7 cellular contexts compared by ENCODE assay signal in genomic region chr19:52096416-52096815, GRCh38. TPM values are rescaled to one million over a fixed set of nuclear protein-coding genes. Genes with fewer than 3 reads are reported as not detected.
DNase-seq lines count a peak whose midpoint lies in the region; ATAC-seq, FAIRE-seq and TF ChIP-seq lines count a peak whose summit lies in the region.
"Not testable (repeated sequence)": the region's sequence is repeated elsewhere in the genome, so short reads cannot be mapped to it uniquely, and the experiment has no call there.

No MANE protein-coding gene starts in this region.

- H3K9me3 Mint-ChIP-seq in CD8-positive, alpha-beta memory T cell, result peaks cover 22 to 60% (median 44%) of the 10 kb centered on the region in 5 donors
- H3K9me3 Mint-ChIP-seq in T-cell, result peaks cover 17 to 49% (median 18%) of the 10 kb centered on the region in 3 donors
- H3K9me3 Mint-ChIP-seq in activated T-cell treated with anti-CD3 and anti-CD28 coated beads, Interleukin-2, amount 50 U/mL, for 72 hours, result peaks cover 14 to 27% of the 10 kb centered on the region in 2 donors
- not testable (repeated sequence) for H3K9me3 Mint-ChIP-seq in glutamatergic neuron (ENCODE audit: unreplicated experiment)
- H3K9me3 Mint-ChIP-seq in naive thymus-derived CD8-positive, alpha-beta T cell, result peaks cover 2 to 98% (median 38%) of the 10 kb centered on the region in 9 donors

- TF ChIP-seq CTCF in bronchial epithelial cell (IDR thresholded peaks at IDR 0.05; ENCODE audit: insufficient read depth, low read length, severe bottlenecking); glutamatergic neuron (IDR thresholded peaks at IDR 0.05; ENCODE audit: partially characterized antibody, unreplicated experiment); psoas muscle (IDR thresholded peaks at IDR 0.05): not testable (repeated sequence)

- not testable (repeated sequence) for H3K9me3 ChIP-seq in CD8-positive, alpha-beta memory T cell (ENCODE audit: low read length)
- H3K9me3 ChIP-seq in psoas muscle, result peaks cover 38% of the 10 kb centered on the region

- POLR2A ChIA-PET in CD8-positive, alpha-beta memory T cell (lab: Charles Lee); T-cell (lab: Charles Lee); naive thymus-derived CD8-positive, alpha-beta T cell (lab: Charles Lee): not testable (repeated sequence)

- peaks cover 15 to 61% (median 41%) of the 10 kb centered on the region in 3 donors for H3K36me3 Mint-ChIP-seq in CD8-positive, alpha-beta memory T cell
- peaks cover 49% of the 10 kb centered on the region for H3K36me3 Mint-ChIP-seq in T-cell
- H3K36me3 Mint-ChIP-seq in activated T-cell treated with anti-CD3 and anti-CD28 coated beads, Interleukin-2, amount 50 U/mL, for 72 hours (ENCODE audit: insufficient read depth in 2 of 2), result peaks cover 42 to 64% of the 10 kb centered on the region in 2 donors
- H3K36me3 Mint-ChIP-seq in glutamatergic neuron (ENCODE audit: unreplicated experiment), result peaks cover 10% of the 10 kb centered on the region
- peaks cover 34 to 55% (median 50%) of the 10 kb centered on the region in 3 donors for H3K36me3 Mint-ChIP-seq in naive thymus-derived CD8-positive, alpha-beta T cell

- FAIRE-seq in bronchial epithelial cell (lab: Jason Lieb, UNC), result not testable (repeated sequence)

- not testable (repeated sequence) for ATAC-seq in T-cell (replicated peaks in 1 of 4); activated T-cell treated with anti-CD3 and anti-CD28 coated beads, Interleukin-2, amount 50 U/mL, for 72 hours (replicated peaks in 1 of 2); naive thymus-derived CD8-positive, alpha-beta T cell; psoas muscle

- H3K4me3 Mint-ChIP-seq in CD8-positive, alpha-beta memory T cell, result peak overlapping the region; percentile 32 to 99 (median 98)
- H3K4me3 Mint-ChIP-seq in T-cell (peak overlapping the region; percentile 94 to 100 (median 97)), glutamatergic neuron (ENCODE audit: unreplicated experiment) (peak overlapping the region; percentile 98)
- H3K4me3 Mint-ChIP-seq in activated T-cell treated with anti-CD3 and anti-CD28 coated beads, Interleukin-2, amount 50 U/mL, for 72 hours, result peak overlapping the region; percentile 87 to 97
- peak overlapping the region in 9 of 10 donors; percentile 93 to 99 (median 98) for H3K4me3 Mint-ChIP-seq in naive thymus-derived CD8-positive, alpha-beta T cell

- WGBS in psoas muscle, 3 donors, result 87 to 99% (median 89%) methylated on average over 3 of the region's 3 CpGs

- H3K27me3 ChIP-seq in CD8-positive, alpha-beta memory T cell (ENCODE audit: insufficient read depth, low read length, poor library complexity, severe bottlenecking); bronchial epithelial cell (ENCODE audit: control insufficient read depth, insufficient read depth, low read length); psoas muscle (ENCODE audit: insufficient read depth in 3 of 3, low read length in 2 of 3): not testable (repeated sequence)

- not testable (repeated sequence) for DNase-seq in CD8-positive, alpha-beta memory T cell; T-cell; activated T-cell treated with anti-CD3 and anti-CD28 coated beads, Interleukin-2, amount 50 U/mL, for 72 hours; glutamatergic neuron; naive thymus-derived CD8-positive, alpha-beta T cell; psoas muscle
- peak; percentile 66 for DNase-seq in bronchial epithelial cell (ENCODE audit: low read depth)

- CTCF ChIA-PET in CD8-positive, alpha-beta memory T cell (lab: Charles Lee); T-cell (lab: Charles Lee): not testable (repeated sequence)

- intact Hi-C loops in psoas muscle (cut with DNase I), result loop anchor here in 1 of 2 donors (5.0 kb wide), 1 partner anchor 44 kb away; no protein-coding TSS in a partner anchor

- peak overlapping the region; percentile 94 for H3K4me3 ChIP-seq in CD8-positive, alpha-beta memory T cell (ENCODE audit: low read length)
- H3K4me3 ChIP-seq in bronchial epithelial cell (ENCODE audit: low read depth, low read length), result not testable (repeated sequence)
- H3K4me3 ChIP-seq in psoas muscle, result peak overlapping the region; percentile 98

- H3K27me3 Mint-ChIP-seq in CD8-positive, alpha-beta memory T cell; T-cell; activated T-cell treated with anti-CD3 and anti-CD28 coated beads, Interleukin-2, amount 50 U/mL, for 72 hours (ENCODE audit: low read depth); naive thymus-derived CD8-positive, alpha-beta T cell: not testable (repeated sequence)
- peaks cover 11% of the 10 kb centered on the region for H3K27me3 Mint-ChIP-seq in glutamatergic neuron (ENCODE audit: unreplicated experiment)

- peaks cover 39 to 49% (median 45%) of the 10 kb centered on the region in 3 donors for H3K4me1 Mint-ChIP-seq in CD8-positive, alpha-beta memory T cell
- peaks cover 23 to 40% (median 35%) of the 10 kb centered on the region in 3 donors for H3K4me1 Mint-ChIP-seq in T-cell
- peaks cover 17% of the 10 kb centered on the region for H3K4me1 Mint-ChIP-seq in activated T-cell treated with anti-CD3 and anti-CD28 coated beads, Interleukin-2, amount 50 U/mL, for 72 hours (ENCODE audit: low read depth)
- not testable (repeated sequence) for H3K4me1 Mint-ChIP-seq in glutamatergic neuron (ENCODE audit: low read depth, unreplicated experiment)
- peaks cover 20 to 33% (median 31%) of the 10 kb centered on the region in 4 donors for H3K4me1 Mint-ChIP-seq in naive thymus-derived CD8-positive, alpha-beta T cell

- peak overlapping the region in 1 of 8 donors; percentile 69 for H3K27ac Mint-ChIP-seq in CD8-positive, alpha-beta memory T cell
- H3K27ac Mint-ChIP-seq in T-cell; activated T-cell treated with anti-CD3 and anti-CD28 coated beads, Interleukin-2, amount 50 U/mL, for 72 hours; glutamatergic neuron (ENCODE audit: unreplicated experiment): not testable (repeated sequence)
- H3K27ac Mint-ChIP-seq in naive thymus-derived CD8-positive, alpha-beta T cell, result peak overlapping the region in 2 of 10 donors; percentile 67 to 97

- peaks cover 14% of the 10 kb centered on the region for H3K4me1 ChIP-seq in CD8-positive, alpha-beta memory T cell (ENCODE audit: insufficient read depth, low read length)
- not testable (repeated sequence) for H3K4me1 ChIP-seq in psoas muscle

- not testable (repeated sequence) for H3K27ac ChIP-seq in CD8-positive, alpha-beta memory T cell (ENCODE audit: low read depth, low read length); psoas muscle

- H3K36me3 ChIP-seq in CD8-positive, alpha-beta memory T cell (ENCODE audit: insufficient read depth, low read length); bronchial epithelial cell (ENCODE audit: control insufficient read depth, insufficient read depth, low read length): not testable (repeated sequence)
- H3K36me3 ChIP-seq in psoas muscle (ENCODE audit: insufficient read depth in 1 of 2, low read depth in 1 of 2), result peaks cover 0 to 20% of the 10 kb centered on the region in 2 donors

RNA-seq across cellular contexts. Expression of gene ZNF841, which starts 0.9 kb away (rescaled TPM):
- 10 to 100 TPM; 14.5 to 15.2 TPM for total RNA-seq in CD8-positive, alpha-beta memory T cell
- 5.7 TPM for polyA plus RNA-seq in CD8-positive, alpha-beta memory T cell
- total RNA-seq in T-cell, result 10 to 100 TPM; 25.4 to 34.3 (median 32.2) TPM
- total RNA-seq in activated T-cell treated with anti-CD3 and anti-CD28 coated beads, Interleukin-2, amount 50 U/mL, for 72 hours, result 10 to 100 TPM; 18.4 to 20.8 TPM
- 35.3 and 57.4 TPM in 2 replicates for total RNA-seq in bronchial epithelial cell
- total RNA-seq in glutamatergic neuron (ENCODE audit: unreplicated experiment), result 25.4 TPM
- total RNA-seq in naive thymus-derived CD8-positive, alpha-beta T cell, result 10 to 100 TPM; 39.4 to 46.1 TPM
- polyA plus RNA-seq in naive thymus-derived CD8-positive, alpha-beta T cell, result 1 to 10 TPM; 1.2 to 5.0 (median 1.5) TPM
- total RNA-seq in psoas muscle, result 1 to 10 TPM; 3.0 to 4.4 (median 3.2) TPM
- polyA plus RNA-seq in psoas muscle, result 1 to 10 TPM; 1.2 to 4.3 (median 2.2) TPM

RNA-seq across cellular contexts. Expression of gene ZNF616, which starts 43.3 kb away (rescaled TPM):
- total RNA-seq in CD8-positive, alpha-beta memory T cell, result 10 to 100 TPM; 11.2 to 12.6 TPM
- polyA plus RNA-seq in CD8-positive, alpha-beta memory T cell, result 4.6 TPM
- 10 to 100 TPM in 3 of 5 donors, 1 to 10 TPM in 2; 3.6 to 18.3 (median 14.4) TPM for total RNA-seq in T-cell
- 10 to 100 TPM; 10.4 to 12.1 TPM for total RNA-seq in activated T-cell treated with anti-CD3 and anti-CD28 coated beads, Interleukin-2, amount 50 U/mL, for 72 hours
- total RNA-seq in bronchial epithelial cell, result 10.0 and 12.4 TPM in 2 replicates
- 22.5 TPM for total RNA-seq in glutamatergic neuron (ENCODE audit: unreplicated experiment)
- total RNA-seq in naive thymus-derived CD8-positive, alpha-beta T cell, result 10 to 100 TPM; 15.5 to 16.7 TPM
- polyA plus RNA-seq in naive thymus-derived CD8-positive, alpha-beta T cell, result 1 to 10 TPM; 2.3 to 6.7 (median 4.9) TPM
- total RNA-seq in psoas muscle, result 1 to 10 TPM; 1.8 to 6.2 (median 3.8) TPM
- polyA plus RNA-seq in psoas muscle, result 1 to 10 TPM; 1.5 to 4.8 (median 2.2) TPM

RNA-seq across cellular contexts. Expression of gene ZNF432, which starts 47.8 kb away (rescaled TPM):
- 10 to 100 TPM; 13.0 to 13.4 TPM for total RNA-seq in CD8-positive, alpha-beta memory T cell
- polyA plus RNA-seq in CD8-positive, alpha-beta memory T cell, result 5.8 TPM
- total RNA-seq in T-cell (10 to 100 TPM; 12.9 to 22.1 (median 17.3) TPM), bronchial epithelial cell (8.2 and 17.2 TPM in 2 replicates), glutamatergic neuron (ENCODE audit: unreplicated experiment) (12.8 TPM), psoas muscle (1 to 10 TPM; 3.1 to 6.4 (median 4.5) TPM)
- 10 to 100 TPM; 13.1 to 14.3 TPM for total RNA-seq in activated T-cell treated with anti-CD3 and anti-CD28 coated beads, Interleukin-2, amount 50 U/mL, for 72 hours
- 10 to 100 TPM; 25.3 to 25.7 TPM for total RNA-seq in naive thymus-derived CD8-positive, alpha-beta T cell
- 1 to 10 TPM; 2.7 to 4.2 (median 3.2) TPM for polyA plus RNA-seq in naive thymus-derived CD8-positive, alpha-beta T cell
- polyA plus RNA-seq in psoas muscle, result 1 to 10 TPM; 3.4 to 6.6 (median 4.2) TPM
